ENCODE assay signal across 1 cellular context in the genomic region with DNA sequence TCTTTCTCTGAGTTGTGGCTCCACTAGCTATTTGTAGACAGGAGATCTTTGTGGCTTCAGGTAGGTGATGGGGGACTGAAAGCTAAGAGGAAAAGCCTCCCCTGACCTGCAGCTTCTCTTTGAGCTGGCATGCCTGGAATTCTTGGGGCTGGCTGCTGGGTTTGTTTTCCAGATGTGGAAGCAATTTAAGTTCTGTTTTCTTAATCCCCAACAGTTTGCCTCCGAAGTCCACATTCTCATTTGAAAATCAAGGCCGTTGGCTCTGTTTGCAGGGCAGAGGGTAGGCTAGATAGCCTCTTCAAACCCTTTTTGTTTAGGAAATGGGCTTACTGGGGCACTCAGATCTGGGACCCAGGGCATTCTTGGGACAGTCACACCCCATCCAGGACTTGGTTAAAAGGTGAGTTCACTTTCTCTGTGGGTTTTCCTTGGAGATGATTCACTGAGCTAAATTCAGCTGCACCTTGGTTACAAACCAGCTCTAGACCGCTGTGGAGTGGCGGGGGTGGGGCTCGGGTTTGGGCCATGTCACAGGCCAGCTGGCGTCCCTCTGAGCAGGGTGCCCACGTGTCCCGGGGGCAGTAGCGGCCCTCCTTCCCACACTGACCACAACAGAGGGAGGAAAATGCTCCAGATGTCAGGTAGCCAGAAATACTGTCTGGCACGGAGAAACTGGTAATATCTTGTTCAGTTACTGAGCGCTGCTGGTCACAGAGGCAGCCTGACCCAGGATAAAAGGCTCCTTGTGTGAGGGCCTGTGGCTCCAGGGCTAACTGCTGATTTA.
TF ChIP-seq lines count a peak whose summit lies in the region.

No MANE protein-coding gene starts in this region.

TF ChIP-seq in GM23338, 12 proteins besides CTCF, POLR2A, EP300 and RAD21 (continued from another document):
- TF ChIP-seq, protein P1, sequence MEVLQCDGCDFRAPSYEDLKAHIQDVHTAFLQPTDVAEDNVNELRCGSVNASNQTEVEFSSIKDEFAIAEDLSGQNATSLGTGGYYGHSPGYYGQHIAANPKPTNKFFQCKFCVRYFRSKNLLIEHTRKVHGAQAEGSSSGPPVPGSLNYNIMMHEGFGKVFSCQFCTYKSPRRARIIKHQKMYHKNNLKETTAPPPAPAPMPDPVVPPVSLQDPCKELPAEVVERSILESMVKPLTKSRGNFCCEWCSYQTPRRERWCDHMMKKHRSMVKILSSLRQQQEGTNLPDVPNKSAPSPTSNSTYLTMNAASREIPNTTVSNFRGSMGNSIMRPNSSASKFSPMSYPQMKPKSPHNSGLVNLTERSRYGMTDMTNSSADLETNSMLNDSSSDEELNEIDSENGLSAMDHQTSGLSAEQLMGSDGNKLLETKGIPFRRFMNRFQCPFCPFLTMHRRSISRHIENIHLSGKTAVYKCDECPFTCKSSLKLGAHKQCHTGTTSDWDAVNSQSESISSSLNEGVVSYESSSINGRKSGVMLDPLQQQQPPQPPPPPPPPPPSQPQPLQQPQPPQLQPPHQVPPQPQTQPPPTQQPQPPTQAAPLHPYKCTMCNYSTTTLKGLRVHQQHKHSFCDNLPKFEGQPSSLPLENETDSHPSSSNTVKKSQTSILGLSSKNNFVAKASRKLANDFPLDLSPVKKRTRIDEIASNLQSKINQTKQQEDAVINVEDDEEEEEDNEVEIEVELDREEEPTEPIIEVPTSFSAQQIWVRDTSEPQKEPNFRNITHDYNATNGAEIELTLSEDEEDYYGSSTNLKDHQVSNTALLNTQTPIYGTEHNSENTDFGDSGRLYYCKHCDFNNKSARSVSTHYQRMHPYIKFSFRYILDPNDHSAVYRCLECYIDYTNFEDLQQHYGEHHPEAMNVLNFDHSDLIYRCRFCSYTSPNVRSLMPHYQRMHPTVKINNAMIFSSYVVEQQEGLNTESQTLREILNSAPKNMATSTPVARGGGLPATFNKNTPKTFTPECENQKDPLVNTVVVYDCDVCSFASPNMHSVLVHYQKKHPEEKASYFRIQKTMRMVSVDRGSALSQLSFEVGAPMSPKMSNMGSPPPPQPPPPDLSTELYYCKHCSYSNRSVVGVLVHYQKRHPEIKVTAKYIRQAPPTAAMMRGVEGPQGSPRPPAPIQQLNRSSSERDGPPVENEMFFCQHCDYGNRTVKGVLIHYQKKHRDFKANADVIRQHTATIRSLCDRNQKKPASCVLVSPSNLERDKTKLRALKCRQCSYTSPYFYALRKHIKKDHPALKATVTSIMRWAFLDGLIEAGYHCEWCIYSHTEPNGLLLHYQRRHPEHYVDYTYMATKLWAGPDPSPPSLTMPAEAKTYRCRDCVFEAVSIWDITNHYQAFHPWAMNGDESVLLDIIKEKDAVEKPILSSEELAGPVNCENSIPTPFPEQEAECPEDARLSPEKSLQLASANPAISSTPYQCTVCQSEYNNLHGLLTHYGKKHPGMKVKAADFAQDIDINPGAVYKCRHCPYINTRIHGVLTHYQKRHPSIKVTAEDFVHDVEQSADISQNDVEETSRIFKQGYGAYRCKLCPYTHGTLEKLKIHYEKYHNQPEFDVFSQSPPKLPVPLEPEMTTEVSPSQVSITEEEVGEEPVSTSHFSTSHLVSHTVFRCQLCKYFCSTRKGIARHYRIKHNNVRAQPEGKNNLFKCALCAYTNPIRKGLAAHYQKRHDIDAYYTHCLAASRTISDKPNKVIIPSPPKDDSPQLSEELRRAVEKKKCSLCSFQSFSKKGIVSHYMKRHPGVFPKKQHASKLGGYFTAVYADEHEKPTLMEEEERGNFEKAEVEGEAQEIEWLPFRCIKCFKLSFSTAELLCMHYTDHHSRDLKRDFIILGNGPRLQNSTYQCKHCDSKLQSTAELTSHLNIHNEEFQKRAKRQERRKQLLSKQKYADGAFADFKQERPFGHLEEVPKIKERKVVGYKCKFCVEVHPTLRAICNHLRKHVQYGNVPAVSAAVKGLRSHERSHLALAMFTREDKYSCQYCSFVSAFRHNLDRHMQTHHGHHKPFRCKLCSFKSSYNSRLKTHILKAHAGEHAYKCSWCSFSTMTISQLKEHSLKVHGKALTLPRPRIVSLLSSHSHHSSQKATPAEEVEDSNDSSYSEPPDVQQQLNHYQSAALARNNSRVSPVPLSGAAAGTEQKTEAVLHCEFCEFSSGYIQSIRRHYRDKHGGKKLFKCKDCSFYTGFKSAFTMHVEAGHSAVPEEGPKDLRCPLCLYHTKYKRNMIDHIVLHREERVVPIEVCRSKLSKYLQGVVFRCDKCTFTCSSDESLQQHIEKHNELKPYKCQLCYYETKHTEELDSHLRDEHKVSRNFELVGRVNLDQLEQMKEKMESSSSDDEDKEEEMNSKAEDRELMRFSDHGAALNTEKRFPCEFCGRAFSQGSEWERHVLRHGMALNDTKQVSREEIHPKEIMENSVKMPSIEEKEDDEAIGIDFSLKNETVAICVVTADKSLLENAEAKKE (CRISPR knock-in tag; IDR thresholded peaks at IDR 0.05) = peak; percentile 14; the same call in 1 of the 2 replicates
- no peak for TF ChIP-seq POLR2AphosphoS5 (IDR thresholded peaks at IDR 0.05; ENCODE audit: low read depth)
- TF ChIP-seq ZNF331 (CRISPR knock-in tag; IDR thresholded peaks at IDR 0.05; ENCODE audit: low read depth) = no peak
- TF ChIP-seq NANOG (IDR thresholded peaks at IDR 0.05; ENCODE audit: borderline replicate concordance) = no peak
- TF ChIP-seq EZH2phosphoT487 (IDR thresholded peaks at IDR 0.05; ENCODE audit: unreplicated experiment) = no peak
